Comparison of ENCODE assay signal across 29 cellular contexts in the genomic region with DNA sequence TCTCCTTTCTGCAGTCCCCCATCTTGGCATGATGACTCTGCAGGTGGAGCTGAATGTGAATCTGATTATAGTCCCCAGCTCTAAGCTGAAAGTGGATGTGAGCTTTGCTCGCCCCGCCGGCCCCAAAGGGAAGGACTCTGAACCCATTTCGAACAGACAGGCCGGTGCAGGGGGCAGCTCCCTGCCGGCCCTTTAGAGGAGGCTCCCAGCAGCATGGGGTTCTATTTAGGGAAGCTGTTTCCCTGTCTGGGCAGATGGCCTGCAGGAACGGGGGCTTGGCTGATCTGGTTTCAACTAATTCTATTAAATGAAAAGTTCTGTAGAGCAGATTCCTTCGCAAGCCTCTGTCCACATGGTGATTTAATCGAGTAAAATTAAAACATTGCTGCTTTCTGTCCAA.
"Had no signal": no experiment of that assay in that cellular context is flagged by ENCODE, and none has a peak within 500 bp of the region (broad histone marks: within the 10 kb centered on the region; RNA-seq: fewer than 3 reads in every experiment).

No MANE protein-coding gene starts in this region.

- H3K36me3 ChIP-seq: esophagus squamous epithelium, gastrocnemius medialis, neutrophil, thoracic aorta, uterus had no signal

- H3K4me1 ChIP-seq: gastrocnemius medialis, uterus had no signal

- H3K4me3 ChIP-seq: esophagus squamous epithelium, gastrocnemius medialis, mucosa of descending colon, skin epidermis, thoracic aorta, uterus had no signal

- H3K27ac ChIP-seq: epithelial cell of prostate, esophagus squamous epithelium, gastrocnemius medialis, neutrophil, skin epidermis, thoracic aorta had no signal

- DNase-seq: activated CD4-positive, alpha-beta memory T cell treated with anti-CD3 and anti-CD28 coated beads, Interleukin-2, amount 10 ng/mL, durations not matched to agents 7 days and 5 days; activated CD4-positive, alpha-beta T cell treated with anti-CD3 and anti-CD28 coated beads for 1 hour; activated CD4-positive, alpha-beta T cell treated with anti-CD3 and anti-CD28 coated beads, Interleukin-2, amount 10 ng/mL, durations not matched to agents 7 days and 5 days; activated CD8-positive, alpha-beta memory T cell treated with anti-CD3 and anti-CD28 coated beads, Interleukin-2, amount 50 U/mL, for 48 hours; activated gamma-delta T cell; activated naive CD8-positive, alpha-beta T cell treated with anti-CD3 and anti-CD28 coated beads, Interleukin-2, amount 50 U/mL, for 24 hours; activated T-cell treated with anti-CD3 and anti-CD28 coated beads, Interleukin-2, amount 50 U/mL, for 24 hours; anterior cingulate cortex; dermis blood vessel endothelial cell; effector CD8-positive, alpha-beta T cell; esophagus squamous epithelium; gastrocnemius medialis; glutamatergic neuron; left cardiac atrium; left ventricle myocardium superior; mucosa of descending colon; stimulated activated CD4-positive, alpha-beta T cell treated with anti-CD3 and anti-CD28 coated beads, Interleukin-12 subunit alpha, Interleukin-12 subunit beta, amount 100 ng/mL, for 4 hours; stimulated activated CD4-positive, alpha-beta T cell treated with anti-CD3 and anti-CD28 coated beads, Interleukin-4, amount 100 ng/mL, for 1 hour; stimulated activated naive CD8-positive, alpha-beta T cell treated with anti-CD3 and anti-CD28 coated beads, Interleukin-15, Interleukin-2, amounts not matched to agents 100 U/mL and 50 U/mL, for 24 hours; T-helper 9 cell; trophoblast cell; uterus had no signal

- H3K27me3 ChIP-seq: gastrocnemius medialis, uterus had no signal

- H3K27me3 Mint-ChIP-seq: activated naive CD4-positive, alpha-beta T cell treated with anti-CD3 and anti-CD28 coated beads, Interleukin-2, amount 50 U/mL, for 24 hours had no signal

- H3K4me1 Mint-ChIP-seq: activated CD4-positive, alpha-beta T cell treated with anti-CD3 and anti-CD28 coated beads, Interleukin-2, amount 10 ng/mL, durations not matched to agents 7 days and 5 days; activated naive CD4-positive, alpha-beta T cell treated with anti-CD3 and anti-CD28 coated beads, Interleukin-2, amount 50 U/mL, for 24 hours; activated naive CD8-positive, alpha-beta T cell treated with anti-CD3 and anti-CD28 coated beads, Interleukin-2, amount 50 U/mL, for 24 hours had no signal

- H3K9me3 ChIP-seq: esophagus squamous epithelium, gastrocnemius medialis, mucosa of descending colon, neutrophil, thoracic aorta, uterus had no signal

- H3K36me3 Mint-ChIP-seq: activated naive CD4-positive, alpha-beta T cell treated with anti-CD3 and anti-CD28 coated beads, Interleukin-2, amount 50 U/mL, for 24 hours; natural killer cell treated with Interleukin-12 subunit alpha and Interleukin-12 subunit beta and Interleukin-15 and Interleukin-18, amount 100 ng/mL, for 72 hours had no signal

- H3K9me3 Mint-ChIP-seq: activated CD4-positive, alpha-beta memory T cell treated with anti-CD3 and anti-CD28 coated beads, Interleukin-2, amount 10 ng/mL, durations not matched to agents 7 days and 5 days; activated CD4-positive, alpha-beta T cell treated with anti-CD3 and anti-CD28 coated beads, Interleukin-2, amount 10 ng/mL, durations not matched to agents 7 days and 5 days; activated naive CD4-positive, alpha-beta T cell treated with anti-CD3 and anti-CD28 coated beads, Interleukin-2, amount 50 U/mL, for 24 hours; activated naive CD8-positive, alpha-beta T cell treated with anti-CD3 and anti-CD28 coated beads, Interleukin-2, amount 50 U/mL, for 24 hours; activated T-cell treated with anti-CD3 and anti-CD28 coated beads, Interleukin-2, amount 50 U/mL, for 24 hours; natural killer cell treated with Interleukin-12 subunit alpha and Interleukin-12 subunit beta and Interleukin-15 and Interleukin-18, amount 100 ng/mL, for 72 hours; T-helper 1 cell treated with Interleukin-12 subunit alpha and Interleukin-12 subunit beta and Interleukin-4 antibody, amounts not matched to agents 30 μg/mL and 1 μg/mL, for 36 hours had no signal

- H3K4me3 Mint-ChIP-seq: activated CD4-positive, alpha-beta memory T cell treated with anti-CD3 and anti-CD28 coated beads, Interleukin-2, amount 10 ng/mL, durations not matched to agents 7 days and 5 days; activated CD4-positive, alpha-beta T cell treated with anti-CD3 and anti-CD28 coated beads, Interleukin-2, amount 10 ng/mL, durations not matched to agents 7 days and 5 days; activated naive CD4-positive, alpha-beta T cell treated with anti-CD3 and anti-CD28 coated beads, Interleukin-2, amount 50 U/mL, for 24 hours; activated naive CD8-positive, alpha-beta T cell treated with anti-CD3 and anti-CD28 coated beads, Interleukin-2, amount 50 U/mL, for 24 hours; activated T-cell treated with anti-CD3 and anti-CD28 coated beads, Interleukin-2, amount 50 U/mL, for 24 hours; natural killer cell treated with Interleukin-12 subunit alpha and Interleukin-12 subunit beta and Interleukin-15 and Interleukin-18, amount 100 ng/mL, for 72 hours; T-helper 1 cell treated with Interleukin-12 subunit alpha and Interleukin-12 subunit beta and Interleukin-4 antibody, amounts not matched to agents 30 μg/mL and 1 μg/mL, for 36 hours had no signal

- H3K27ac Mint-ChIP-seq: activated CD4-positive, alpha-beta memory T cell treated with anti-CD3 and anti-CD28 coated beads, Interleukin-2, amount 10 ng/mL, durations not matched to agents 7 days and 5 days; activated CD4-positive, alpha-beta T cell treated with anti-CD3 and anti-CD28 coated beads, Interleukin-2, amount 10 ng/mL, durations not matched to agents 7 days and 5 days; activated naive CD4-positive, alpha-beta T cell treated with anti-CD3 and anti-CD28 coated beads, Interleukin-2, amount 50 U/mL, for 24 hours; activated naive CD8-positive, alpha-beta T cell treated with anti-CD3 and anti-CD28 coated beads, Interleukin-2, amount 50 U/mL, for 24 hours; activated T-cell treated with anti-CD3 and anti-CD28 coated beads, Interleukin-2, amount 50 U/mL, for 24 hours; natural killer cell treated with Interleukin-12 subunit alpha and Interleukin-12 subunit beta and Interleukin-15 and Interleukin-18, amount 100 ng/mL, for 72 hours; T-helper 1 cell treated with Interleukin-12 subunit alpha and Interleukin-12 subunit beta and Interleukin-4 antibody, amounts not matched to agents 30 μg/mL and 1 μg/mL, for 36 hours had no signal
